In the genomic region with DNA sequence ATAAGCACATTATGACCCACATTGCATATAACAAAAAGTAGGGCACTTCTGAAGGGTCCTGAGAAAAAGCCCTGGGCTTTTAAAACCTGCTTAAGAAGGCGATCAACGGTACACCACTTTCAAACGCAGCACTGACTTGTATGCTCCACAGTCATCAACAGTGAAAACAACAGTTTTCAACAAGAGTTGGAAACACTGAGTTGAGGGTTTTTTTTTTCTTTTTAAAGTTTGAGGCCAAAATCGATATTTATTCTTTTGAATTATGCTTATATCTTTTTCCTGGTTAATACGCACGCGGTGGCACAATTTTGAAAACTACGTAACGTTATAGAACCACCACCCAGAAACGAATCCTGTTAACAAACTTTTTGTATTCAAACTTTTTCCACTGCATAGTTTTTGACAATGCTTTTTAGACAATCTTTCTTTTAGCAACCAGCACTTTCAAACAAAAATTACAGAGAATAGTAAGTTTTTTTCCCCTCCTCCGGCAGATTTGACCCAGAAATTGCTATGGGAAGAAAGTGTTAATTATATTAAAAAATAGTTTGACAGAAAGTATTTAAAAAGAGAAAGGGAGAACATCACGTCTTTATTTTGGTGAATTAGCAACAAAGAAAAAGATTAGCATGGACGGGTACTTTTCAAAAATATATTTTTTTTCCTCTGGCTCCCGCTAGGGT, we compare ENCODE assay signal across 8 cellular contexts. TPM values are rescaled to one million over a fixed set of nuclear protein-coding genes. Genes with fewer than 3 reads are reported as not detected.
A peak's percentile ranks its signal among the peaks of the same experiment; 100 is the strongest.
DNase-seq lines count a peak whose midpoint lies in the region; ATAC-seq and TF ChIP-seq lines count a peak whose summit lies in the region.

No MANE protein-coding gene starts in this region.

- TF ChIP-seq POLR2A in uterus (IDR thresholded peaks at IDR 0.05) = no peak

- no peak for ATAC-seq in heart right ventricle
- ATAC-seq in left cardiac atrium = no peak
- no peak for ATAC-seq in HG02571 (IDR thresholded peaks at IDR 0.05; ENCODE audit: unreplicated experiment)

- in situ Hi-C loops in mammary epithelial cell (cut with MboI; ENCODE audit: low sequenced_read_pairs in 2 of 2) = no loop called here

- no peak for DNase-seq in heart right ventricle
- DNase-seq in left cardiac atrium = no peak
- DNase-seq in mammary epithelial cell = no peak
- no peak for DNase-seq in mesothelial cell of epicardium (ENCODE audit: low spot score in 2 of 2, unreplicated experiment in 2 of 2)
- no peak for DNase-seq in uterus
- no peak for DNase-seq in NCI-H446 (lab: John Stamatoyannopoulos, UW)
- no peak for DNase-seq in cortex of kidney (lab: John Stamatoyannopoulos, UW)

- H3K27me3 ChIP-seq in heart right ventricle (no peaks in the 10 kb centered on the region), mammary epithelial cell (ENCODE audit: insufficient read depth, low read length) (no peaks in the 10 kb centered on the region), uterus (no peaks in the 10 kb centered on the region)

- WGBS in heart right ventricle, 2 donors = 6% methylated on average over 14 of the region's 14 CpGs
- 27% methylated on average over 14 of the region's 14 CpGs for WGBS in mammary epithelial cell (ENCODE audit: low coverage, missing lambda C conversion rate)

- H3K4me1 ChIP-seq in heart right ventricle (peaks cover 11 to 45% (median 38%) of the 10 kb centered on the region in 9 donors), mammary epithelial cell (ENCODE audit: insufficient read depth, low read length) (peaks cover 23% of the 10 kb centered on the region), uterus (peaks cover 0 to 16% of the 10 kb centered on the region in 2 donors)

- H3K4me3 ChIP-seq in heart right ventricle = peak overlapping the region; percentile 53 to 95 (median 84)
- H3K4me3 ChIP-seq in mammary epithelial cell (replicated peaks in 1 of 3; ENCODE audit: insufficient read depth in 1 of 3, low read depth in 2 of 3, low read length in 3 of 3) = peak overlapping the region; percentile 71 to 96 (median 76)
- peak overlapping the region; percentile 81 to 94 for H3K4me3 ChIP-seq in uterus

- H3K79me2 ChIP-seq in mammary epithelial cell (ENCODE audit: insufficient read depth, low read length) = no peaks in the 10 kb centered on the region

- H2AFZ ChIP-seq in mammary epithelial cell (ENCODE audit: low read depth, low read length) = peak overlapping the region; percentile 97

- H3K9ac ChIP-seq in mammary epithelial cell (ENCODE audit: insufficient read depth, low read length) = peak overlapping the region; percentile 20

- H3K9me3 Mint-ChIP-seq in mesothelial cell of epicardium = no peaks in the 10 kb centered on the region

- peak overlapping the region; percentile 89 for H3K4me2 ChIP-seq in mammary epithelial cell (ENCODE audit: insufficient read depth, low read depth, low read length)

- TF ChIP-seq CTCF in heart right ventricle (IDR thresholded peaks at IDR 0.05) (no peak), mammary epithelial cell (conservative IDR thresholded peaks at IDR 0.05 in 1 of 2, IDR thresholded peaks at IDR 0.05 in 1 of 2; ENCODE audit: extremely low read depth in 1 of 2, insufficient read depth in 1 of 2, low read depth in 1 of 2, low read length in 2 of 2) (no peak), mesothelial cell of epicardium (IDR thresholded peaks at IDR 0.05; ENCODE audit: unreplicated experiment) (no peak), uterus (IDR thresholded peaks at IDR 0.05) (no peak)

- peak overlapping the region; percentile 75 for H3K27ac Mint-ChIP-seq in mesothelial cell of epicardium

- H3K27me3 Mint-ChIP-seq in mesothelial cell of epicardium (ENCODE audit: low read depth) = peaks cover 3% of the 10 kb centered on the region

- peaks cover 36% of the 10 kb centered on the region for H3K4me1 Mint-ChIP-seq in mesothelial cell of epicardium

- dilution Hi-C loops in mammary epithelial cell (cut with HindIII; ENCODE audit: low sequenced_read_pairs) = no loop called here

- CTCF ChIA-PET in mammary epithelial cell (lab: Charles Lee; ENCODE audit: low non-redundant PET) = no interaction called here

- intact Hi-C loops in heart right ventricle (cut with DNase I) (loop anchor here in 6 of 10 donors (1.0 to 10.0 kb wide), 8 partner anchors 54 to 152 kb away; a partner anchor contains a TSS), left cardiac atrium (cut with DNase I) (loop anchor here in 1 of 2 donors (5.0 kb wide), 2 partner anchors 92 to 148 kb away; a partner anchor contains a TSS), mammary epithelial cell (cut with micrococcal nuclease) (loop anchor here (1.0 kb wide), 1 partner anchor 92 kb away; a partner anchor contains a TSS), uterus (cut with DNase I; ENCODE audit: low total_unique reads) (no loop called here)

- H3K36me3 ChIP-seq in heart right ventricle = no peaks in the 10 kb centered on the region
- H3K36me3 ChIP-seq in mammary epithelial cell (ENCODE audit: insufficient read depth, low read length) = no peaks in the 10 kb centered on the region
- no peaks in the 10 kb centered on the region for H3K36me3 ChIP-seq in uterus

- H3K36me3 Mint-ChIP-seq in mesothelial cell of epicardium = no peaks in the 10 kb centered on the region

- peak overlapping the region; percentile 87 to 99 (median 98) for H3K27ac ChIP-seq in heart right ventricle
- H3K27ac ChIP-seq in mammary epithelial cell (ENCODE audit: insufficient read depth, low read depth, low read length) = no peak overlapping the region
- peak overlapping the region; percentile 96 to 99 for H3K27ac ChIP-seq in uterus

- H3K4me3 Mint-ChIP-seq in mesothelial cell of epicardium = peak overlapping the region; percentile 78

- BruUV-seq in mammary epithelial cell (replicated peaks; lab: Mats Ljungman, UMichigan) = no TSS peak

- no peaks in the 10 kb centered on the region for H3K9me3 ChIP-seq in heart right ventricle
- no peaks in the 10 kb centered on the region for H3K9me3 ChIP-seq in mammary epithelial cell (replicated peaks; ENCODE audit: insufficient read depth, low read length)
- H3K9me3 ChIP-seq in uterus = no peaks in the 10 kb centered on the region

- H4K20me1 ChIP-seq in mammary epithelial cell (ENCODE audit: insufficient read depth, low read length) = no peaks in the 10 kb centered on the region

RNA-seq across cellular contexts. Expression of a gene that starts 1.0 kb away (rescaled TPM):
- 100 to 1,000 TPM in 1 of 10 donors, 10 to 100 TPM in 9; 81.7 to 104 (median 87.8) TPM for total RNA-seq in heart right ventricle
- 10 to 100 TPM; 11.4 to 24.8 TPM for polyA plus RNA-seq in heart right ventricle
- total RNA-seq in left cardiac atrium = 10 to 100 TPM; 59.8 to 73.3 TPM
- 10 to 100 TPM in 1 of 2 donors, 1 to 10 TPM in 1; 8.6 to 16.2 TPM for total RNA-seq in mammary epithelial cell
- polyA plus RNA-seq in mammary epithelial cell = 3.4 TPM
- polyA minus RNA-seq in mammary epithelial cell = 9.9 TPM
- 4.2 to 7.8 TPM (median 6.2 TPM) in 3 replicates for total RNA-seq in mesothelial cell of epicardium
- 10 to 100 TPM; 12.8 to 52.1 (median 35.2) TPM for total RNA-seq in uterus

RNA-seq across cellular contexts. Expression of a gene that starts 27.2 kb away (rescaled TPM):
- total RNA-seq in heart right ventricle (not detected), left cardiac atrium (not detected), mammary epithelial cell (not detected), mesothelial cell of epicardium (not detected in 3 replicates), uterus (not detected)
- polyA plus RNA-seq in heart right ventricle (not detected), mammary epithelial cell (not detected)
- not detected for polyA minus RNA-seq in mammary epithelial cell
